In the genomic region with DNA sequence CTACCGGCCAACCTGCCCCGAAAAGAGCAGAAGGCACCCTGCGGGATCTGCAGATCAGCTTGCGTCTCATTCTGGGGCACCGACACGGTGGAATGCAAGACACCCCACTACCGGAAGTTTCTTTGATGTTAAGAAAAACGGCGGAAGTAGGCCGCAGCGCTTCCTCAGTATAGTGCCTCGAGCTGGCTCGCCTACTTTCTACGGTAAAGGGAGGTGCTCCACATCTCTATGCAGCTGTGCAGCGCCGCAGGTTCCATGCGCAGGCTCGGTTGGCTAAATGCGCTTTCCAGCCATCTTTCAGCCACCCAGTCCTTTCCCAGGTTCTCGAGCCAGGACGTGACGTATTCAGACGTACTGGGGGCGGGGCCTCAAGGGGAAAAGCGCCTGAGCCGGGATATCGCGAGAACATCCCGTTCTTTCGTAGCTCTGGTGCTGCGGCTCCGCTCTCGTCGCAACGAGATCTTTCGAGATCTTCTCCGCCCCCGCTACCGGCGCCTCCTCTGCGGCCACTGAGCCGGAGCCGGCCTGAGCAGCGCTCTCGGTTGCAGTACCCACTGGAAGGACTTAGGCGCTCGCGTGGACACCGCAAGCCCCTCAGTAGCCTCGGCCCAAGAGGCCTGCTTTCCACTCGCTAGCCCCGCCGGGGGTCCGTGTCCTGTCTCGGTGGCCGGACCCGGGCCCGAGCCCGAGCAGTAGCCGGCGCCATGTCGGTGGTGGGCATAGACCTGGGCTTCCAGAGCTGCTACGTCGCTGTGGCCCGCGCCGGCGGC, we compare ENCODE assay signal across 8 cellular contexts. TPM values are rescaled to one million over a fixed set of nuclear protein-coding genes. Genes with fewer than 3 reads are reported as not detected.
DNase-seq lines count a peak whose midpoint lies in the region; ATAC-seq and TF ChIP-seq lines count a peak whose summit lies in the region.

A gene (plus strand): TSS at position 467 of the 770 bp plus-strand sequence. CDS start 238 bp downstream, at position 705.

- DNase-seq in AG10803 (ENCODE audit: low read depth) (peak; percentile 98), NCI-H460 (ENCODE audit: extremely low read depth, low read depth) (peak; percentile 98), cerebellar nuclear complex (lab: John Stamatoyannopoulos, UW) (peak; percentile 48 to 88), islet precursor cell (peak; percentile 99)
- peak; percentile 96 for DNase-seq in activated CD4-positive, CD25-positive, alpha-beta regulatory T cell treated with anti-CD3 and anti-CD28 coated beads, Interleukin-2, amount 50 U/mL, for 72 hours
- peak; percentile 96 to 97 (median 97) for DNase-seq in stimulated activated CD4-positive, alpha-beta T cell treated with anti-CD3 and anti-CD28 coated beads, Interleukin-12 subunit alpha, Interleukin-12 subunit beta, amount 100 ng/mL, for 48 hours (ENCODE audit: low read depth in 2 of 3, low spot score in 1 of 3)

- H3K4me3 ChIP-seq in AG10803 (ENCODE audit: low read length): peak within 1 kb of the TSS; percentile 98

- TF ChIP-seq CTCF in AG10803 (conservative IDR thresholded peaks at IDR 0.05; ENCODE audit: low read length): no peak

- peak; percentile 79 for ATAC-seq in GM19043 (IDR thresholded peaks at IDR 0.05; ENCODE audit: low read depth, unreplicated experiment)
- peak; percentile 81 for ATAC-seq in HG03378 (IDR thresholded peaks at IDR 0.05; ENCODE audit: unreplicated experiment)

RNA-seq across cellular contexts. Expression of the gene that starts here (rescaled TPM):
- total RNA-seq in NCI-H460 (2014; rRNA removed; shearing (Covaris generic)): 213 and 221 TPM in 2 replicates
- polyA plus RNA-seq in NCI-H460 (2014; cell fraction: nucleus; rRNA removed): 67.9 and 91.9 TPM in 2 replicates

Comparison
In these comparisons a context has a peak if more than half of its experiments do, and no peak if none do; other contexts are left out.
1. Peak in every context shown above with its lines: DNase-seq, ATAC-seq and H3K4me3 ChIP-seq.